Comparison of ENCODE assay signal across 1 cellular context in genomic region chr6:27772261-27773001, GRCh38.
TF ChIP-seq lines count a peak whose summit lies in the region.

No MANE protein-coding gene starts in this region.

TF ChIP-seq in K562, 482 proteins besides CTCF, POLR2A, EP300 and RAD21 (continued from another document):
- TF ChIP-seq CLOCK (CRISPR knock-in tag; IDR thresholded peaks at IDR 0.05; ENCODE audit: borderline replicate concordance): no peak
- no peak; the same call in 1 of the 2 replicates for TF ChIP-seq USF1 (CRISPR knock-in tag; IDR thresholded peaks at IDR 0.05)
- TF ChIP-seq TAF9B (IDR thresholded peaks at IDR 0.05; ENCODE audit: partially characterized antibody): no peak
- no peak for TF ChIP-seq MTF1 (CRISPR knock-in tag; IDR thresholded peaks at IDR 0.05; ENCODE audit: borderline replicate concordance)
- no peak for TF ChIP-seq CCAR2 (IDR thresholded peaks at IDR 0.05; ENCODE audit: low read depth, low read length)
- TF ChIP-seq GTF2B (IDR thresholded peaks at IDR 0.05; ENCODE audit: extremely low read depth, insufficient read length): no peak
- TF ChIP-seq ZMIZ1 (IDR thresholded peaks at IDR 0.05; ENCODE audit: low read depth in 2 of 2, low read length in 2 of 2): peak in 1 of 2 experiments; percentile 24; a peak in 1 of 4 replicates
- TF ChIP-seq STAT6 (CRISPR knock-in tag; IDR thresholded peaks at IDR 0.05): no peak; the same call in none of the 2 replicates
- TF ChIP-seq HMG20A (CRISPR knock-in tag; conservative IDR thresholded peaks at IDR 0.05): no peak
- no peak for TF ChIP-seq ZNF324 (CRISPR knock-in tag; IDR thresholded peaks at IDR 0.05)
- no peak for TF ChIP-seq RFX7 (CRISPR knock-in tag; IDR thresholded peaks at IDR 0.05)
- TF ChIP-seq MIER1 (IDR thresholded peaks at IDR 0.05; ENCODE audit: low read depth): 0 out of 2 replicates have a peak, but pooled peaks have one; percentile 40
- TF ChIP-seq SETDB1 (IDR thresholded peaks at IDR 0.05; ENCODE audit: low read length): no peak
- no peak for TF ChIP-seq ZNF77 (CRISPR knock-in tag; IDR thresholded peaks at IDR 0.05)
- TF ChIP-seq BRCA1 (IDR thresholded peaks at IDR 0.05): no peak
- TF ChIP-seq BRCA1 (CRISPR knock-in tag; IDR thresholded peaks at IDR 0.05): no peak
- TF ChIP-seq SMARCE1 (IDR thresholded peaks at IDR 0.05): peak; percentile 64; the same call in 1 of the 2 replicates
- TF ChIP-seq ZBTB8A (IDR thresholded peaks at IDR 0.05; ENCODE audit: partially characterized antibody): no peak
- no peak for TF ChIP-seq SP2 (IDR thresholded peaks at IDR 0.05; ENCODE audit: extremely low read depth, low read depth, low read length, poor library complexity, severe bottlenecking)
- TF ChIP-seq TGIF2 (CRISPR knock-in tag; IDR thresholded peaks at IDR 0.05): no peak
- no peak for TF ChIP-seq CBX8 (IDR thresholded peaks at IDR 0.05; ENCODE audit: borderline replicate concordance, extremely low read depth, low read depth, low read length, poor library complexity, severe bottlenecking)
- TF ChIP-seq ZSCAN32 (CRISPR knock-in tag; IDR thresholded peaks at IDR 0.05): no peak
- TF ChIP-seq KDM1A (IDR thresholded peaks at IDR 0.05): no peak
- TF ChIP-seq HDGF (IDR thresholded peaks at IDR 0.05): no peak; the same call in 1 of the 2 replicates
- TF ChIP-seq PML (IDR thresholded peaks at IDR 0.05; ENCODE audit: low read length): peak; percentile 39; the same call in 1 of the 2 replicates
- no peak for TF ChIP-seq CHD4 (IDR thresholded peaks at IDR 0.05; ENCODE audit: insufficient read depth, insufficient replicate concordance, low read depth, low read length, poor library complexity, severe bottlenecking)
- no peak for TF ChIP-seq ZNF232 (CRISPR knock-in tag; IDR thresholded peaks at IDR 0.05)
- TF ChIP-seq HEY1 (CRISPR knock-in tag; IDR thresholded peaks at IDR 0.05; ENCODE audit: borderline replicate concordance): no peak
- TF ChIP-seq ZNF316 (IDR thresholded peaks at IDR 0.05): peak; percentile 98
- TF ChIP-seq ERF (CRISPR knock-in tag; IDR thresholded peaks at IDR 0.05): peak; percentile 53; the same call in 1 of the 2 replicates
- peak in 1 of 2 experiments; percentile 45; a peak in 2 of 4 replicates for TF ChIP-seq TRIM24 (IDR thresholded peaks at IDR 0.05)
- TF ChIP-seq ZNF764 (CRISPR knock-in tag; IDR thresholded peaks at IDR 0.05; ENCODE audit: low read depth): no peak
- peak; percentile 66 for TF ChIP-seq ZNF431 (CRISPR knock-in tag; IDR thresholded peaks at IDR 0.05)
- peak; percentile 85 for TF ChIP-seq HSF4 (CRISPR knock-in tag; IDR thresholded peaks at IDR 0.05; ENCODE audit: borderline replicate concordance)
- TF ChIP-seq ZNF695 (CRISPR knock-in tag; IDR thresholded peaks at IDR 0.05): no peak
- TF ChIP-seq ZBTB9 (CRISPR knock-in tag; IDR thresholded peaks at IDR 0.05): peak; percentile 87; the same call in 1 of the 2 replicates
- TF ChIP-seq RBM25 (IDR thresholded peaks at IDR 0.05; ENCODE audit: low read depth, low read length, severe bottlenecking): no peak
